In genomic region chr9:133109931-133110650, GRCh38 we compare ENCODE assay signal across 22 cellular contexts. TPM values are rescaled to one million over a fixed set of nuclear protein-coding genes. Genes with fewer than 3 reads are reported as not detected.
DNase-seq lines count a peak whose midpoint lies in the region; ATAC-seq and TF ChIP-seq lines count a peak whose summit lies in the region.
"Had no signal": no experiment of that assay in that cellular context is flagged by ENCODE, and none has a peak within 500 bp of the region (broad histone marks: within the 10 kb centered on the region; RNA-seq: fewer than 3 reads in every experiment).

No MANE protein-coding gene starts in this region.

- no peak for ATAC-seq in GM19452 (IDR thresholded peaks at IDR 0.05; ENCODE audit: unreplicated experiment)
- ATAC-seq: SK-N-SH treated with all-trans-retinoic acid at 6 μM for 48 hours had no signal

- H3K27ac ChIP-seq in sigmoid colon: no peak overlapping the region
- no peak overlapping the region for H3K27ac ChIP-seq in stomach
- H3K27ac ChIP-seq: ascending aorta, C4-2B had no signal

- H3K9me3 ChIP-seq in sigmoid colon: no peaks in the 10 kb centered on the region
- H3K9me3 ChIP-seq in stomach: no peaks in the 10 kb centered on the region
- H3K9me3 ChIP-seq: ascending aorta had no signal

- no peak for DNase-seq in activated naive CD4-positive, alpha-beta T cell treated with anti-CD3 and anti-CD28 coated beads, Interleukin-2, amount 10 ng/mL, durations not matched to agents 7 days and 5 days
- no peak for DNase-seq in activated naive CD4-positive, alpha-beta T cell treated with anti-CD3 and anti-CD28 coated beads for 36 hours
- DNase-seq in H7: peak; percentile 46
- no peak for DNase-seq in glutamatergic neuron
- DNase-seq in sigmoid colon: peak; percentile 48
- no peak for DNase-seq in stomach
- no peak for DNase-seq in activated CD4-positive, CD25-positive, alpha-beta regulatory T cell treated with anti-CD3 and anti-CD28 coated beads, Interleukin-2, amount 50 U/mL, for 72 hours
- DNase-seq: activated CD4-positive, CD25-positive, alpha-beta regulatory T cell; activated gamma-delta T cell treated with Interleukin-2 at 50 U/mL for 16 hours; DMS 273 treated with DMSO at 0.1 percent for 48 hours; endodermal cell; HFFc6; NCI-H1105 treated with DMSO at 0.1 percent for 48 hours; NCI-H2081 treated with DMSO at 0.1 percent for 48 hours; NCI-H510A treated with DMSO at 0.1 percent for 48 hours; retina; T-helper 9 cell had no signal

- H3K36me3 ChIP-seq in H7 (replicated peaks; ENCODE audit: control insufficient read depth, insufficient read depth, low read length): peaks cover 1% of the 10 kb centered on the region
- peaks cover 33 to 68% (median 49%) of the 10 kb centered on the region in 4 donors for H3K36me3 ChIP-seq in sigmoid colon
- H3K36me3 ChIP-seq in stomach: peaks cover 55 to 71% (median 70%) of the 10 kb centered on the region in 4 donors

- no peak overlapping the region for H3K4me3 Mint-ChIP-seq in activated naive CD4-positive, alpha-beta T cell treated with anti-CD3 and anti-CD28 coated beads, Interleukin-2, amount 10 ng/mL, durations not matched to agents 7 days and 5 days
- H3K4me3 Mint-ChIP-seq in activated naive CD4-positive, alpha-beta T cell treated with anti-CD3 and anti-CD28 coated beads for 36 hours: no peak overlapping the region
- H3K4me3 Mint-ChIP-seq in glutamatergic neuron (ENCODE audit: unreplicated experiment): no peak overlapping the region
- H3K4me3 Mint-ChIP-seq: endodermal cell, HFFc6 had no signal

- WGBS in sigmoid colon, 2 donors: 92 to 95% methylated on average over 18 of the region's 18 CpGs
- WGBS in stomach, 5 donors: 91 to 95% (median 94%) methylated on average over 18 of the region's 18 CpGs

- TF ChIP-seq EP300 in sigmoid colon (IDR thresholded peaks at IDR 0.05): no peak
- TF ChIP-seq EP300 in stomach (IDR thresholded peaks at IDR 0.05): no peak

- TF ChIP-seq POLR2A in sigmoid colon (IDR thresholded peaks at IDR 0.05): no peak
- no peak for TF ChIP-seq POLR2A in stomach (IDR thresholded peaks at IDR 0.05)

- peak overlapping the region; percentile 42 for H3K27ac Mint-ChIP-seq in activated naive CD4-positive, alpha-beta T cell treated with anti-CD3 and anti-CD28 coated beads, Interleukin-2, amount 10 ng/mL, durations not matched to agents 7 days and 5 days
- H3K27ac Mint-ChIP-seq in activated naive CD4-positive, alpha-beta T cell treated with anti-CD3 and anti-CD28 coated beads for 36 hours: no peak overlapping the region
- H3K27ac Mint-ChIP-seq in glutamatergic neuron (ENCODE audit: unreplicated experiment): peak overlapping the region; percentile 59
- H3K27ac Mint-ChIP-seq: endodermal cell, HFFc6 had no signal

- no peak for TF ChIP-seq CTCF in glutamatergic neuron (IDR thresholded peaks at IDR 0.05; ENCODE audit: partially characterized antibody, unreplicated experiment)
- TF ChIP-seq CTCF in sigmoid colon (IDR thresholded peaks at IDR 0.05): no peak
- TF ChIP-seq CTCF in stomach (IDR thresholded peaks at IDR 0.05): no peak

- H3K4me3 ChIP-seq in H7 (ENCODE audit: insufficient read depth, low read depth, low read length): no peak overlapping the region
- H3K4me3 ChIP-seq in sigmoid colon: no peak overlapping the region
- no peak overlapping the region for H3K4me3 ChIP-seq in stomach
- H3K4me3 ChIP-seq: ascending aorta had no signal

- H3K27me3 ChIP-seq in H7 (ENCODE audit: control insufficient read depth, insufficient read depth, low read length) (no peaks in the 10 kb centered on the region), sigmoid colon (no peaks in the 10 kb centered on the region), stomach (no peaks in the 10 kb centered on the region)
- H3K27me3 ChIP-seq: ascending aorta had no signal

- CTCF ChIA-PET in activated naive CD4-positive, alpha-beta T cell treated with anti-CD3 and anti-CD28 coated beads, Interleukin-2, amount 10 ng/mL, durations not matched to agents 7 days and 5 days (lab: Charles Lee): interaction anchor here (1.0 to 23.0 kb wide), 4 partner anchors 8 to 62 kb away, joined by 3 to 357 read pairs (median 4); no protein-coding TSS in a partner anchor
- CTCF ChIA-PET in activated naive CD4-positive, alpha-beta T cell treated with anti-CD3 and anti-CD28 coated beads for 36 hours (lab: Charles Lee): interaction anchor here (0.7 to 3.2 kb wide), 3 partner anchors 9 to 49 kb away, joined by 3 to 11 read pairs (median 3); no protein-coding TSS in a partner anchor

- intact Hi-C loops in activated naive CD4-positive, alpha-beta T cell treated with anti-CD3 and anti-CD28 coated beads for 36 hours (cut with micrococcal nuclease): no loop called here
- intact Hi-C loops in sigmoid colon (cut with DNase I): no loop called here
- intact Hi-C loops in stomach (cut with DNase I; ENCODE audit: low total_unique reads): no loop called here

- peaks cover 30% of the 10 kb centered on the region for H3K36me3 Mint-ChIP-seq in activated naive CD4-positive, alpha-beta T cell treated with anti-CD3 and anti-CD28 coated beads, Interleukin-2, amount 10 ng/mL, durations not matched to agents 7 days and 5 days
- peaks cover 15% of the 10 kb centered on the region for H3K36me3 Mint-ChIP-seq in activated naive CD4-positive, alpha-beta T cell treated with anti-CD3 and anti-CD28 coated beads for 36 hours (ENCODE audit: low read depth)
- H3K36me3 Mint-ChIP-seq in glutamatergic neuron (ENCODE audit: unreplicated experiment): no peaks in the 10 kb centered on the region

- no peaks in the 10 kb centered on the region for H3K27me3 Mint-ChIP-seq in activated naive CD4-positive, alpha-beta T cell treated with anti-CD3 and anti-CD28 coated beads, Interleukin-2, amount 10 ng/mL, durations not matched to agents 7 days and 5 days
- H3K27me3 Mint-ChIP-seq in activated naive CD4-positive, alpha-beta T cell treated with anti-CD3 and anti-CD28 coated beads for 36 hours (ENCODE audit: low read depth): no peaks in the 10 kb centered on the region
- H3K27me3 Mint-ChIP-seq in glutamatergic neuron (ENCODE audit: unreplicated experiment): peaks cover 28% of the 10 kb centered on the region

- H3K9me3 Mint-ChIP-seq in activated naive CD4-positive, alpha-beta T cell treated with anti-CD3 and anti-CD28 coated beads, Interleukin-2, amount 10 ng/mL, durations not matched to agents 7 days and 5 days: no peaks in the 10 kb centered on the region
- no peaks in the 10 kb centered on the region for H3K9me3 Mint-ChIP-seq in activated naive CD4-positive, alpha-beta T cell treated with anti-CD3 and anti-CD28 coated beads for 36 hours
- H3K9me3 Mint-ChIP-seq in glutamatergic neuron (ENCODE audit: unreplicated experiment): peaks cover 21% of the 10 kb centered on the region
- H3K9me3 Mint-ChIP-seq: endodermal cell, HFFc6 had no signal

- H3K4me1 Mint-ChIP-seq in activated naive CD4-positive, alpha-beta T cell treated with anti-CD3 and anti-CD28 coated beads, Interleukin-2, amount 10 ng/mL, durations not matched to agents 7 days and 5 days: peaks cover 35% of the 10 kb centered on the region
- H3K4me1 Mint-ChIP-seq in activated naive CD4-positive, alpha-beta T cell treated with anti-CD3 and anti-CD28 coated beads for 36 hours (ENCODE audit: low read depth): peaks cover 31% of the 10 kb centered on the region
- H3K4me1 Mint-ChIP-seq in glutamatergic neuron (ENCODE audit: low read depth, unreplicated experiment): peaks cover 16% of the 10 kb centered on the region
- H3K4me1 Mint-ChIP-seq: endodermal cell had no signal

- peaks cover 0 to 34% (median 30%) of the 10 kb centered on the region in 4 donors for H3K4me1 ChIP-seq in sigmoid colon
- peaks cover 25 to 37% (median 31%) of the 10 kb centered on the region in 4 donors for H3K4me1 ChIP-seq in stomach

RNA-seq across cellular contexts. Expression of gene RALGDS, which starts 10.9 kb away (rescaled TPM):
- total RNA-seq in activated naive CD4-positive, alpha-beta T cell treated with anti-CD3 and anti-CD28 coated beads for 36 hours: 10 to 100 TPM; 29.5 to 32.5 TPM
- 24.4 and 24.6 TPM in 2 replicates for total RNA-seq in H7 (2014; rRNA removed; shearing (Covaris generic))
- total RNA-seq in glutamatergic neuron (ENCODE audit: unreplicated experiment) (449 TPM), sigmoid colon (10 to 100 TPM; 35.2 to 52.7 (median 39.6) TPM), stomach (100 to 1,000 TPM in 1 of 5 donors, 10 to 100 TPM in 4; 29.4 to 242 (median 65.2) TPM)
- polyA plus RNA-seq in sigmoid colon (10 to 100 TPM; 27.6 to 49.7 (median 32.1) TPM), stomach (10 to 100 TPM; 20.5 to 45.8 (median 32.8) TPM)

RNA-seq across cellular contexts. Expression of gene CEL, which starts 48.3 kb away (rescaled TPM):
- total RNA-seq in activated naive CD4-positive, alpha-beta T cell treated with anti-CD3 and anti-CD28 coated beads for 36 hours: 1 to 10 TPM; 2.1 to 2.2 TPM
- total RNA-seq in H7 (2014; rRNA removed; shearing (Covaris generic)): 0.87 and 1.7 TPM in 2 replicates
- 3.8 TPM for total RNA-seq in glutamatergic neuron (ENCODE audit: unreplicated experiment)
- 1 to 10 TPM in 1 of 4 donors, under 1 TPM in 1, not detected in 2; 0.36 to 1.1 TPM for total RNA-seq in sigmoid colon
- 1 to 10 TPM in 2 of 3 donors, under 1 TPM in 1; 0.46 to 4.8 (median 1.0) TPM for polyA plus RNA-seq in sigmoid colon
- total RNA-seq in stomach: 1 to 10 TPM in 2 of 5 donors, not detected in 3; 1.2 to 2.0 TPM
- polyA plus RNA-seq in stomach: 1 to 10 TPM; 1.4 to 9.9 (median 4.0) TPM
- total RNA-seq: ascending aorta had no signal

RNA-seq across cellular contexts. Expression of gene GBGT1, which starts 53.6 kb away (rescaled TPM):
- total RNA-seq in activated naive CD4-positive, alpha-beta T cell treated with anti-CD3 and anti-CD28 coated beads for 36 hours: 1 to 10 TPM; 3.9 to 4.7 TPM
- 6.8 and 7.5 TPM in 2 replicates for total RNA-seq in H7 (2014; rRNA removed; shearing (Covaris generic))
- 1.3 TPM for total RNA-seq in glutamatergic neuron (ENCODE audit: unreplicated experiment)
- 10 to 100 TPM in 3 of 4 donors, 1 to 10 TPM in 1; 8.9 to 31.1 (median 19.2) TPM for total RNA-seq in sigmoid colon
- polyA plus RNA-seq in sigmoid colon: 1 to 10 TPM; 4.2 to 9.9 (median 5.4) TPM
- total RNA-seq in stomach: 10 to 100 TPM in 3 of 5 donors, 1 to 10 TPM in 2; 1.2 to 37.9 (median 21.3) TPM
- polyA plus RNA-seq in stomach: 10 to 100 TPM; 12.5 to 24.2 (median 23.8) TPM
- total RNA-seq: G401 had no signal

Comparison
In these comparisons a context has a peak if more than half of its experiments do, and no peak if none do; other contexts are left out.
1. DNase-seq: peak in H7 (single experiment) and sigmoid colon (single experiment); none in activated naive CD4-positive, alpha-beta T cell treated with anti-CD3 and anti-CD28 coated beads, Interleukin-2, amount 10 ng/mL, durations not matched to agents 7 days and 5 days (single experiment), activated naive CD4-positive, alpha-beta T cell treated with anti-CD3 and anti-CD28 coated beads for 36 hours (single experiment), glutamatergic neuron (single experiment), stomach (single experiment) and activated CD4-positive, CD25-positive, alpha-beta regulatory T cell treated with anti-CD3 and anti-CD28 coated beads, Interleukin-2, amount 50 U/mL, for 72 hours (single experiment).